In genomic region chr16:258091-258490, GRCh38 we compare ENCODE assay signal across 11 cellular contexts. TPM values are rescaled to one million over a fixed set of nuclear protein-coding genes. Genes with fewer than 3 reads are reported as not detected.
"Had no signal": no experiment of that assay in that cellular context is flagged by ENCODE, and none has a peak within 500 bp of the region (broad histone marks: within the 10 kb centered on the region; RNA-seq: fewer than 3 reads in every experiment).

No MANE protein-coding gene starts in this region.

RNA-seq across cellular contexts. Expression of gene RGS11, which starts 17.7 kb away (rescaled TPM):
- total RNA-seq: kidney epithelial cell, mononuclear cell had no signal
- polyA plus RNA-seq: immature natural killer cell; keratinocyte; naive thymus-derived CD4-positive, alpha-beta T cell had no signal

RNA-seq across cellular contexts. Expression of gene ARHGDIG, which starts 22.3 kb away (rescaled TPM):
- total RNA-seq: lower leg skin, lower lobe of right lung, mammary epithelial cell, mononuclear cell had no signal
- polyA plus RNA-seq: immature natural killer cell; liver; mammary epithelial cell; naive thymus-derived CD4-positive, alpha-beta T cell had no signal

RNA-seq across cellular contexts. Expression of gene PDIA2, which starts 24.9 kb away (rescaled TPM):
- total RNA-seq: kidney, kidney epithelial cell, lower lobe of right lung, lung microvascular endothelial cell, mammary epithelial cell, mononuclear cell had no signal
- polyA plus RNA-seq: immature natural killer cell; mammary epithelial cell; naive thymus-derived CD4-positive, alpha-beta T cell had no signal
